8 cellular contexts compared by ENCODE assay signal in genomic region chr16:73048292-73049050, GRCh38. TPM values are rescaled to one million over a fixed set of nuclear protein-coding genes. Genes with fewer than 3 reads are reported as not detected.
DNase-seq lines count a peak whose midpoint lies in the region.

No MANE protein-coding gene starts in this region.

- H3K79me2 ChIP-seq in Karpas-422 (ENCODE audit: low read length), result no peaks in the 10 kb centered on the region

- H4K20me1 ChIP-seq in Karpas-422 (ENCODE audit: insufficient read depth, low read depth, low read length), result peaks cover 22% of the 10 kb centered on the region; the same call in 1 of the 2 replicates

- H3K36me3 ChIP-seq in Karpas-422 (ENCODE audit: insufficient read depth, low read length) (no peaks in the 10 kb centered on the region), mucosa of rectum (ENCODE audit: control insufficient read depth in 2 of 2, insufficient read depth in 2 of 2, low read length in 2 of 2) (no peaks in the 10 kb centered on the region)

- peak overlapping the region; percentile 43; the same call in 1 of the 2 replicates for H3K4me3 ChIP-seq in Karpas-422 (ENCODE audit: low read length)
- peak overlapping the region; percentile 66 to 67 for H3K4me3 ChIP-seq in mucosa of rectum (ENCODE audit: low read length in 2 of 2)

- H3K9me3 ChIP-seq in Karpas-422 (ENCODE audit: low read length), result no peaks in the 10 kb centered on the region
- no peaks in the 10 kb centered on the region for H3K9me3 ChIP-seq in mucosa of rectum (ENCODE audit: control insufficient read depth in 2 of 2, low read length in 2 of 2)

- peak; percentile 37 for DNase-seq in NCI-H2227 (lab: John Stamatoyannopoulos, UW; ENCODE audit: unreplicated experiment)
- no peak for DNase-seq in NCI-H2227 treated with DMSO at 0.1 percent for 48 hours (lab: John Stamatoyannopoulos, UW)
- DNase-seq in Karpas-422, result no peak
- peak; percentile 89 for DNase-seq in ecto neural progenitor cell (ENCODE audit: low spot score)
- no peak for DNase-seq in mesenteric fat pad (ENCODE audit: low spot score)
- DNase-seq in DMS153 (lab: John Stamatoyannopoulos, UW), result no peak
- DNase-seq in iPS-NIHi7 (ENCODE audit: extremely low spot score), result no peak

- peak overlapping the region; percentile 47 for H3K4me2 ChIP-seq in Karpas-422 (ENCODE audit: low read depth, low read length, poor library complexity, severe bottlenecking)

- H3K27ac ChIP-seq in Karpas-422 (ENCODE audit: low read length) (no peak overlapping the region), mucosa of rectum (ENCODE audit: low read depth in 2 of 2, low read length in 2 of 2) (peak overlapping the region; percentile 83 to 88)

- H3K9me2 ChIP-seq in Karpas-422 (replicated peaks; ENCODE audit: insufficient read depth, low read length), result no peaks in the 10 kb centered on the region

- H3K9ac ChIP-seq in Karpas-422 (ENCODE audit: low read length) (no peak overlapping the region; the same call in 1 of the 2 replicates), mucosa of rectum (ENCODE audit: low read depth in 1 of 2, low read length in 2 of 2) (peak overlapping the region; percentile 58 to 77)

- H3K27me3 ChIP-seq in Karpas-422 (ENCODE audit: low read length) (no peaks in the 10 kb centered on the region), mucosa of rectum (ENCODE audit: control insufficient read depth in 2 of 2, insufficient read depth in 2 of 2, low read length in 2 of 2) (no peaks in the 10 kb centered on the region)

- H2AFZ ChIP-seq in Karpas-422 (ENCODE audit: low read length), result no peak overlapping the region

- H3K4me1 ChIP-seq in Karpas-422 (ENCODE audit: low read length), result no peaks in the 10 kb centered on the region; the same call in 1 of the 2 replicates
- peaks cover 25 to 48% of the 10 kb centered on the region in 2 donors for H3K4me1 ChIP-seq in mucosa of rectum (ENCODE audit: control insufficient read depth in 2 of 2, insufficient read depth in 2 of 2, low read length in 2 of 2)

RNA-seq across cellular contexts. Expression of gene ZFHX3, which starts 0.5 kb away (rescaled TPM):
- 0.36 and 0.67 TPM in 2 replicates for total RNA-seq in Karpas-422 (2014; rRNA removed; shearing (Covaris generic); ENCODE audit: low replicate concordance)
- total RNA-seq in mesenteric fat pad, result 28.8 TPM

Comparison
In these comparisons a context has a peak if more than half of its experiments do, and no peak if none do; other contexts are left out.
1. DNase-seq: peak in NCI-H2227 (single experiment) and ecto neural progenitor cell (single experiment); none in NCI-H2227 treated with DMSO at 0.1 percent for 48 hours (single experiment), Karpas-422 (single experiment), mesenteric fat pad (single experiment), DMS153 (single experiment) and iPS-NIHi7 (single experiment).
2. RNA of gene ZFHX3, which starts 0.5 kb away (total RNA-seq): 28.8 TPM in mesenteric fat pad (single experiment); 0.36 to 0.67 TPM in Karpas-422; every median in the first group is over 10 times any median in the second.